Comparison of ENCODE assay signal across 13 cellular contexts in the genomic region with DNA sequence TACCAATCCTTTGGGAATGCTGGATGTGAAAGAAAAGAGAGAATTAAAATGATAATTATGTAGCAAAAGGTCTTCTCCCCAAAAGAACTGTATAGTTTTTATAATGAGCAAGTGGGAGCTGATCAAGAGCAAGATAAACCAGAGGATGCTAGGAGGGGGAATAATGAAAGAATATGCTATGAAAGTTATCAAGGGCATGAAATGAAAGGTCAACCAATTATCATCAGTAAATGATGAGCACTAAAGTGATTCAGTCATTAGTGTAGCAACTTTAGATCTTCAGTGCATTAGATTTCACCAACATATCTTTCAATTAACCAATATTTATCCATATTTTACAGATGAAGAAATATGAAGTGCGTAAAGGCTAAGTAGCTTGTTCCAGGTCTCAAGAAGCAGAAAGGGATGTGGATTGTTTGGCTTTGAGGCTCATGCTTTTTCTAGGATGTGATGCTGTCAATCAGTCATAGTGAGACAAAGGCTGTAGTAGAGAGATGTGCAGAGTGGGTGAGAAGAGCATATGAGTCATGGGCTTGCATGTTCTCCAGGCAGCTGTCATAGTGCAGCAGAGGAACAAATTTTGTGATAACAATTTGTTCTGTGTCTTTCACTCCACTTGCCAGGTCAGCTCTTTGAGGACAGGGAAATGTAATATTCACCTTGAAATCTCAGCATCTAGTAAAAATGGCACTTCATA. TPM values are rescaled to one million over a fixed set of nuclear protein-coding genes. Genes with fewer than 3 reads are reported as not detected.
DNase-seq lines count a peak whose midpoint lies in the region; ATAC-seq, FAIRE-seq and TF ChIP-seq lines count a peak whose summit lies in the region.
"Had no signal": no experiment of that assay in that cellular context is flagged by ENCODE, and none has a peak within 500 bp of the region (broad histone marks: within the 10 kb centered on the region; RNA-seq: fewer than 3 reads in every experiment).

No MANE protein-coding gene starts in this region.

- intact Hi-C loops in activated CD4-positive, alpha-beta T cell treated with anti-CD3 and anti-CD28 coated beads, Interleukin-2, amount 10 ng/mL, durations not matched to agents 24 days and 14 days (cut with micrococcal nuclease), result loop anchor here (1.0 kb wide), 1 partner anchor 27 kb away; the partner anchor contains the start of gene TCAF1
- intact Hi-C loops in PC-3 (cut with micrococcal nuclease), result loop anchor here (5.0 kb wide), 1 partner anchor 238 kb away; no protein-coding TSS in a partner anchor
- intact Hi-C loops in cardiac septum (cut with DNase I), result no loop called here

- no peaks in the 10 kb centered on the region for H3F3A ChIP-seq in PC-3 (ENCODE audit: low read length, unreplicated experiment)

- no peak for FAIRE-seq in H54 (lab: Jason Lieb, UNC)
- FAIRE-seq: endometrium had no signal

- peaks cover 15% of the 10 kb centered on the region; the same call in 1 of the 2 replicates for H3K27me3 ChIP-seq in PC-3 (ENCODE audit: low read length)

- H3K4me3 ChIP-seq in PC-3 (ENCODE audit: low read length), result no peak overlapping the region

- TF ChIP-seq CTCF in PC-3 (conservative IDR thresholded peaks at IDR 0.05; ENCODE audit: low read depth, low read length), result no peak

- CTCF ChIA-PET in PC-3 (lab: Charles Lee), result no interaction called here

- H3K9me2 ChIP-seq in PC-3 (replicated peaks; ENCODE audit: low read length), result no peaks in the 10 kb centered on the region

- peak; percentile 59 for DNase-seq in activated CD4-positive, alpha-beta T cell treated with anti-CD3 and anti-CD28 coated beads, Interleukin-2, amount 10 ng/mL, durations not matched to agents 24 days and 14 days
- no peak for DNase-seq in activated CD4-positive, alpha-beta T cell treated with anti-CD3 and anti-CD28 coated beads, Interleukin-2, amount 50 U/mL, for 48 hours
- DNase-seq in PC-3 (peak; percentile 8), kidney tubule cell (ENCODE audit: low spot score) (peak; percentile 42), H54 (ENCODE audit: insufficient read length, low spot score) (no peak), cardiac septum (ENCODE audit: low spot score) (no peak), NCI-H2081 treated with DMSO at 0.1 percent for 48 hours (lab: John Stamatoyannopoulos, UW) (no peak)
- DNase-seq: mesenchymal stem cell, NCI-H187 treated with DMSO at 0.1 percent for 48 hours had no signal

- BruUV-seq in PC-3 (replicated peaks; lab: Mats Ljungman, UMichigan), result no TSS peak

- no peaks in the 10 kb centered on the region for H3K9me3 Mint-ChIP-seq in activated CD4-positive, alpha-beta T cell treated with anti-CD3 and anti-CD28 coated beads, Interleukin-2, amount 10 ng/mL, durations not matched to agents 24 days and 14 days

- H4K20me1 ChIP-seq in PC-3 (ENCODE audit: low read length), result no peaks in the 10 kb centered on the region

- H3K4me2 ChIP-seq in PC-3 (ENCODE audit: low read length), result no peak overlapping the region

- H3K79me2 ChIP-seq in PC-3 (ENCODE audit: low read length), result no peaks in the 10 kb centered on the region

- H3K36me3 Mint-ChIP-seq in activated CD4-positive, alpha-beta T cell treated with anti-CD3 and anti-CD28 coated beads, Interleukin-2, amount 10 ng/mL, durations not matched to agents 24 days and 14 days (ENCODE audit: low read depth), result no peaks in the 10 kb centered on the region

- H3K4me3 Mint-ChIP-seq in activated CD4-positive, alpha-beta T cell treated with anti-CD3 and anti-CD28 coated beads, Interleukin-2, amount 10 ng/mL, durations not matched to agents 24 days and 14 days, result no peak overlapping the region
- H3K4me3 Mint-ChIP-seq: T-helper 1 cell treated with Interleukin-12 subunit alpha and Interleukin-12 subunit beta and Interleukin-4 antibody, amounts not matched to agents 30 μg/mL and 1 μg/mL, for 36 hours had no signal

- no peak for TF ChIP-seq POLR2A in H54 (IDR thresholded peaks at IDR 0.05; ENCODE audit: low read depth, low read length)

- no peak overlapping the region for H3K27ac ChIP-seq in PC-3 (ENCODE audit: low read length)

- no peak overlapping the region for H2AFZ ChIP-seq in PC-3 (ENCODE audit: low read length)

- peaks cover 16% of the 10 kb centered on the region for H3K27me3 Mint-ChIP-seq in activated CD4-positive, alpha-beta T cell treated with anti-CD3 and anti-CD28 coated beads, Interleukin-2, amount 10 ng/mL, durations not matched to agents 24 days and 14 days
- H3K27me3 Mint-ChIP-seq: progenitor cell of endocrine pancreas had no signal

- POLR2A ChIA-PET in PC-3 (lab: Charles Lee; ENCODE audit: unreplicated experiment), result no interaction called here

- no peaks in the 10 kb centered on the region for H3K4me1 ChIP-seq in PC-3 (ENCODE audit: insufficient read depth, low read length)

- no peak overlapping the region for H3K27ac Mint-ChIP-seq in activated CD4-positive, alpha-beta T cell treated with anti-CD3 and anti-CD28 coated beads, Interleukin-2, amount 10 ng/mL, durations not matched to agents 24 days and 14 days
- H3K27ac Mint-ChIP-seq: progenitor cell of endocrine pancreas; T-helper 1 cell treated with Interleukin-12 subunit alpha and Interleukin-12 subunit beta and Interleukin-4 antibody, amounts not matched to agents 30 μg/mL and 1 μg/mL, for 36 hours had no signal

- H3K36me3 ChIP-seq in PC-3 (ENCODE audit: low read depth, low read length), result no peaks in the 10 kb centered on the region

- peaks cover 20% of the 10 kb centered on the region for H3K4me1 Mint-ChIP-seq in activated CD4-positive, alpha-beta T cell treated with anti-CD3 and anti-CD28 coated beads, Interleukin-2, amount 10 ng/mL, durations not matched to agents 24 days and 14 days

- ATAC-seq in GM21619 (IDR thresholded peaks at IDR 0.05; ENCODE audit: unreplicated experiment) (peak; percentile 67), PC-3 (peak; percentile 60)

- no peaks in the 10 kb centered on the region for H3K9me3 ChIP-seq in PC-3 (ENCODE audit: low read length)

- no peak overlapping the region for H3K9ac ChIP-seq in PC-3 (ENCODE audit: low read length)

RNA-seq across cellular contexts. Expression of gene OR2F2, which starts 5.7 kb away (rescaled TPM):
- not detected in 2 replicates for total RNA-seq in activated CD4-positive, alpha-beta T cell treated with anti-CD3 and anti-CD28 coated beads, Interleukin-2, amount 10 ng/mL, durations not matched to agents 24 days and 14 days
- total RNA-seq in PC-3 (2014; rRNA removed), result not detected in 2 replicates
- not detected for total RNA-seq in cardiac septum
- total RNA-seq: progenitor cell of endocrine pancreas had no signal

RNA-seq across cellular contexts. Expression of gene OR2F1, which starts 25.3 kb away (rescaled TPM):
- total RNA-seq in activated CD4-positive, alpha-beta T cell treated with anti-CD3 and anti-CD28 coated beads, Interleukin-2, amount 10 ng/mL, durations not matched to agents 24 days and 14 days, result not detected in 2 replicates
- not detected in 2 replicates for total RNA-seq in PC-3 (2014; rRNA removed)
- total RNA-seq in cardiac septum, result not detected
- total RNA-seq: progenitor cell of endocrine pancreas had no signal

RNA-seq across cellular contexts. Expression of gene TCAF1, which starts 27.4 kb away (rescaled TPM):
- 12.6 and 13.5 TPM in 2 replicates for total RNA-seq in activated CD4-positive, alpha-beta T cell treated with anti-CD3 and anti-CD28 coated beads, Interleukin-2, amount 10 ng/mL, durations not matched to agents 24 days and 14 days
- 12.4 and 16.9 TPM in 2 replicates for total RNA-seq in PC-3 (2014; rRNA removed)
- 46.3 TPM for total RNA-seq in cardiac septum

Comparison
In these comparisons a context has a peak if more than half of its experiments do, and no peak if none do; other contexts are left out.
1. DNase-seq: peak in activated CD4-positive, alpha-beta T cell treated with anti-CD3 and anti-CD28 coated beads, Interleukin-2, amount 10 ng/mL, durations not matched to agents 24 days and 14 days (single experiment), PC-3 (single experiment) and kidney tubule cell (single experiment); none in activated CD4-positive, alpha-beta T cell treated with anti-CD3 and anti-CD28 coated beads, Interleukin-2, amount 50 U/mL, for 48 hours (0 of 2), H54 (single experiment), cardiac septum (single experiment) and NCI-H2081 treated with DMSO at 0.1 percent for 48 hours (single experiment).